In the genomic region with DNA sequence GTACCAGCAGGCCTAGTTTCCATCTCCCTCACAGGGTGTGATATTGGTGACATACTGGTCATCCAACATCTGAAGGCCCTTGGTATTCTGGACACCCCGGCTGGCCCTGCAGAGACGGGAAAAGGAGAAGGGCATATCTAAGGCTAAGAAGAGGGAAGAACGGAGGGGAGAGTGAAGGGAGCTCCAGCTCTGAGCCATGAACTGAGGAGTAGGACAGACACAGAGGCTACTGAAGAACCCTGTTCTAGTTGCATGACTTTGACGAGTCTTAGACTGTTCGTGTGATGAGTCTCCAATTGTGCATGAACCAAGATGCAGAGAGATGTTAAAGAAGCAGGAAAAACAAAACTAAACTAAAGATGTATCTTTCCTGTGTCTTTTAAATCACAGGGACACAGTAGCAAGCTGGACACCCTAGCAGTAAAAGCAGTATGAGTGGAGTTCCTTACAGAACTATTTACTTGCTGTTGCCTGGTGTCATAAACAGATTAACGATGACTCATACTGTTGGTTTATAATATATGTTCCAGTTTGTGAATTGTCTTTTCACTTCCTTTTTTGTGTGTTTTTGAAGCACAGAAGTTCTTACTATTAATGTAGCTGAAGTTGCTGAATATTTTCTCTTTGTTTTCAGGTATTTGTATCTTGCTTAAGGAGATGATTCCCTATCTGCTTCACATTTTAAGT, we compare ENCODE assay signal across 8 cellular contexts. TPM values are rescaled to one million over a fixed set of nuclear protein-coding genes. Genes with fewer than 3 reads are reported as not detected.
DNase-seq lines count a peak whose midpoint lies in the region; ATAC-seq and TF ChIP-seq lines count a peak whose summit lies in the region.

No MANE protein-coding gene starts in this region.

- H3K4me3 ChIP-seq in fibroblast of villous mesenchyme (ENCODE audit: low read depth, low read length) = no peak overlapping the region

- peak; percentile 100 for ATAC-seq in GM18907 (IDR thresholded peaks at IDR 0.05; ENCODE audit: unreplicated experiment)
- peak; percentile 99 for ATAC-seq in HG03064 (IDR thresholded peaks at IDR 0.05; ENCODE audit: low read depth, unreplicated experiment)

- DNase-seq in AG08395 (ENCODE audit: low spot score) (peak; percentile 83), SIG-M5 treated with dmso at 0.1 percent for 504 hours (lab: John Stamatoyannopoulos, UW; ENCODE audit: unreplicated experiment) (peak; percentile 94), fibroblast of villous mesenchyme (ENCODE audit: low read depth) (peak; percentile 75), stromal cell of bone marrow (ENCODE audit: low read depth) (peak; percentile 61)
- DNase-seq in stimulated activated CD4-positive, alpha-beta T cell treated with anti-CD3 and anti-CD28 coated beads, Interleukin-2, amount 100 ng/mL, for 48 hours = no peak
- DNase-seq in activated CD4-positive, alpha-beta T cell treated with anti-CD3 and anti-CD28 coated beads for 48 hours = no peak

- no peak for TF ChIP-seq CTCF in fibroblast of villous mesenchyme (IDR thresholded peaks at IDR 0.05; ENCODE audit: insufficient read depth, low read depth, low read length)

RNA-seq across cellular contexts. Expression of gene FAR2, which starts 15.5 kb away (rescaled TPM):
- total RNA-seq in fibroblast of villous mesenchyme = 5.6 and 8.7 TPM in 2 replicates

Comparison
In these comparisons a context has a peak if more than half of its experiments do, and no peak if none do; other contexts are left out.
1. DNase-seq: peak in AG08395 (single experiment), SIG-M5 treated with dmso at 0.1 percent for 504 hours (single experiment), fibroblast of villous mesenchyme (single experiment) and stromal cell of bone marrow (single experiment); none in stimulated activated CD4-positive, alpha-beta T cell treated with anti-CD3 and anti-CD28 coated beads, Interleukin-2, amount 100 ng/mL, for 48 hours (0 of 2) and activated CD4-positive, alpha-beta T cell treated with anti-CD3 and anti-CD28 coated beads for 48 hours (single experiment).